In genomic region chr7:157557263-157557662, GRCh38 we compare ENCODE assay signal across 1 cellular context.
TF ChIP-seq lines count a peak whose summit lies in the region.

No MANE protein-coding gene starts in this region.

TF ChIP-seq in H1, 55 proteins besides CTCF, POLR2A, EP300 and RAD21 (continued from another document):
- TF ChIP-seq KDM5A (IDR thresholded peaks at IDR 0.05; ENCODE audit: low read length) (no peak), BACH1 (IDR thresholded peaks at IDR 0.05; ENCODE audit: low read length) (no peak), SUZ12 (IDR thresholded peaks at IDR 0.05; ENCODE audit: low read length) (no peak), BRCA1 (IDR thresholded peaks at IDR 0.05; ENCODE audit: low read depth, low read length) (no peak), CHD1 (IDR thresholded peaks at IDR 0.05; ENCODE audit: low read depth, low read length) (no peak)
